In genomic region chr5:142976861-142977260, GRCh38 we compare ENCODE assay signal across 10 cellular contexts.
A peak's percentile ranks its signal among the peaks of the same experiment; 100 is the strongest.
DNase-seq lines count a peak whose midpoint lies in the region; ATAC-seq and TF ChIP-seq lines count a peak whose summit lies in the region.
"Had no signal": no experiment of that assay in that cellular context is flagged by ENCODE, and none has a peak within 500 bp of the region (broad histone marks: within the 10 kb centered on the region; RNA-seq: fewer than 3 reads in every experiment).

No MANE protein-coding gene starts in this region.

- peak overlapping the region; percentile 87 for H3K27ac Mint-ChIP-seq in MCF 10A (ENCODE audit: low read depth, unreplicated experiment)

- H3K4me3 Mint-ChIP-seq in MCF 10A (ENCODE audit: unreplicated experiment), result no peak overlapping the region

- TF ChIP-seq CTCF in MCF 10A (IDR thresholded peaks at IDR 0.05; ENCODE audit: unreplicated experiment), result no peak
- TF ChIP-seq CTCF in breast epithelium (IDR thresholded peaks at IDR 0.05), result no peak
- no peak for TF ChIP-seq CTCF in foreskin fibroblast (IDR thresholded peaks at IDR 0.05; ENCODE audit: low read depth, low read length)
- TF ChIP-seq CTCF in upper lobe of left lung (IDR thresholded peaks at IDR 0.05), result no peak

- no peak for TF ChIP-seq POLR2A in breast epithelium (IDR thresholded peaks at IDR 0.05)
- no peak for TF ChIP-seq POLR2A in upper lobe of left lung (IDR thresholded peaks at IDR 0.05)

- H3K36me3 Mint-ChIP-seq in MCF 10A (ENCODE audit: insufficient read depth, unreplicated experiment), result no peaks in the 10 kb centered on the region

- no peaks in the 10 kb centered on the region for H3K9me3 Mint-ChIP-seq in MCF 10A (ENCODE audit: unreplicated experiment)

- CTCF ChIA-PET in MCF 10A (lab: Yijun Ruan, JAX), result interaction anchor here (2.5 kb wide), 1 partner anchor 18 kb away, joined by 15 read pairs; no protein-coding TSS in a partner anchor

- intact Hi-C loops in MCF 10A (cut with micrococcal nuclease) (no loop called here), breast epithelium (cut with DNase I; ENCODE audit: low total_unique reads) (no loop called here)

- DNase-seq in MCF 10A (ENCODE audit: unreplicated experiment) (peak; percentile 41), breast epithelium (ENCODE audit: low spot score in 2 of 2) (no peak), SJSA1 (ENCODE audit: low read depth in 1 of 2, low spot score in 2 of 2) (peak in 1 of 2 experiments; percentile 58), foreskin fibroblast (peak; percentile 19 to 31), upper lobe of left lung (peak in 1 of 2 donors; percentile 34), NCI-H1092 treated with DMSO at 0.1 percent for 48 hours (lab: John Stamatoyannopoulos, UW) (no peak)
- no peak for DNase-seq in stimulated activated CD4-positive, alpha-beta T cell treated with anti-CD3 and anti-CD28 coated beads, Interleukin-15, amount 100 ng/mL, for 24 hours
- DNase-seq in stimulated activated naive CD4-positive, alpha-beta T cell treated with Interleukin-2 at 50 U/mL for 16 hours (lab: John Stamatoyannopoulos, UW), result no peak
- DNase-seq: NCI-H774 had no signal

- H3K36me3 ChIP-seq in breast epithelium, result no peaks in the 10 kb centered on the region
- H3K36me3 ChIP-seq in SJSA1, result no peaks in the 10 kb centered on the region
- H3K36me3 ChIP-seq in upper lobe of left lung, result no peaks in the 10 kb centered on the region
- H3K36me3 ChIP-seq: HAP-1 had no signal

- ATAC-seq in upper lobe of left lung (ENCODE audit: low FRiP score in 2 of 2), result peak; percentile 49 to 73

- peaks cover 0 to 2% of the 10 kb centered on the region in 2 donors for H3K4me1 ChIP-seq in breast epithelium
- H3K4me1 ChIP-seq in SJSA1 (replicated peaks), result peaks cover 51% of the 10 kb centered on the region
- peaks cover 29 to 51% (median 43%) of the 10 kb centered on the region in 4 donors for H3K4me1 ChIP-seq in upper lobe of left lung
- H3K4me1 ChIP-seq: HAP-1 had no signal

- peaks cover 37% of the 10 kb centered on the region for H3K4me1 Mint-ChIP-seq in MCF 10A (ENCODE audit: insufficient read depth, unreplicated experiment)

- H3K4me3 ChIP-seq in breast epithelium (no peak overlapping the region), SJSA1 (no peak overlapping the region), foreskin fibroblast (ENCODE audit: low read depth in 1 of 2, low read length in 2 of 2) (no peak overlapping the region), upper lobe of left lung (no peak overlapping the region)
- H3K4me3 ChIP-seq: HAP-1 had no signal

- H3K27me3 ChIP-seq in breast epithelium (no peaks in the 10 kb centered on the region), SJSA1 (replicated peaks) (no peaks in the 10 kb centered on the region), upper lobe of left lung (no peaks in the 10 kb centered on the region)

- no peak for TF ChIP-seq EP300 in upper lobe of left lung (IDR thresholded peaks at IDR 0.05)

- 95% methylated on average over 3 of the region's 3 CpGs for WGBS in upper lobe of left lung, 2 donors

- H3K27ac ChIP-seq in breast epithelium (no peak overlapping the region), SJSA1 (peak overlapping the region; percentile 68), upper lobe of left lung (no peak overlapping the region)

- no peaks in the 10 kb centered on the region for H3K27me3 Mint-ChIP-seq in MCF 10A (ENCODE audit: insufficient read depth, unreplicated experiment)

- BruUV-seq in MCF 10A (replicated peaks; lab: Mats Ljungman, UMichigan), result no TSS peak

- POLR2A ChIA-PET in MCF 10A (lab: Yijun Ruan, JAX), result interaction anchor here (0.7 to 1.3 kb wide), 5 partner anchors 18 to 519 kb away, joined by 3 to 6 read pairs (median 3); partner anchors contain the start of gene NR3C1

- H3K9me3 ChIP-seq in breast epithelium, result no peaks in the 10 kb centered on the region
- H3K9me3 ChIP-seq in SJSA1 (replicated peaks), result no peaks in the 10 kb centered on the region
- no peaks in the 10 kb centered on the region for H3K9me3 ChIP-seq in upper lobe of left lung
- H3K9me3 ChIP-seq: HAP-1 had no signal

Comparison
In these comparisons a context has a peak if more than half of its experiments do, and no peak if none do; other contexts are left out.
1. DNase-seq: peak in MCF 10A (single experiment) and foreskin fibroblast (2 of 2); none in breast epithelium (0 of 2), stimulated activated CD4-positive, alpha-beta T cell treated with anti-CD3 and anti-CD28 coated beads, Interleukin-15, amount 100 ng/mL, for 24 hours (single experiment), stimulated activated naive CD4-positive, alpha-beta T cell treated with Interleukin-2 at 50 U/mL for 16 hours (single experiment) and NCI-H1092 treated with DMSO at 0.1 percent for 48 hours (single experiment).